1 cellular context compared by ENCODE assay signal in genomic region chr6:85372188-85372914, GRCh38.
TF ChIP-seq lines count a peak whose summit lies in the region.

No MANE protein-coding gene starts in this region.

TF ChIP-seq in endothelial cell of umbilical vein, 7 proteins besides CTCF, POLR2A, EP300 and RAD21:
- no peak for TF ChIP-seq MAX (IDR thresholded peaks at IDR 0.05; ENCODE audit: insufficient read depth, insufficient read length)
- no peak for TF ChIP-seq FOS (IDR thresholded peaks at IDR 0.05; ENCODE audit: borderline replicate concordance, insufficient read depth, low read length)
- no peak for TF ChIP-seq JUN (IDR thresholded peaks at IDR 0.05; ENCODE audit: borderline replicate concordance, insufficient read depth, insufficient read length, low read depth)
- TF ChIP-seq EZH2 (IDR thresholded peaks at IDR 0.05; ENCODE audit: borderline replicate concordance, low read depth, low read length, severe bottlenecking): no peak
- TF ChIP-seq MYC (IDR thresholded peaks at IDR 0.05; ENCODE audit: low read depth, low read length): no peak
